12 cellular contexts compared by ENCODE assay signal in the genomic region with DNA sequence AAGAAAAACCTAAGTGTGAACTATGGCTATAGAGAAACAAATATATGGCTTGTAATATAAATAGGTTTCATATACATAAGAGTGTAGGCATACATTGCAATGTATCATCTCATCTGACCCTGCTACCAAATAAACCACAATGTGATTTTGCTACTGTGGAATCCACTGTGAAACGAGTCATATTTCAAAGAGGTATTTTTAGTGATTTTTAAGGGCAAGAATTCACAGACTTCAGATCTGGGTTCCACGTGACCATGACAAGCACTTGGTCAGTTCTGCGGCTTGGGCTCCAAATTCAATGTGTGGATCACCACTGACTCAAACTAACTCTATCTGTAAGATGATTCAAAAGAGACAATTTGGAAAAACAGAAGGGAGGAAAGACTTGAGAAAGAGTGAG.
DNase-seq lines count a peak whose midpoint lies in the region; ATAC-seq and TF ChIP-seq lines count a peak whose summit lies in the region.
"Had no signal": no experiment of that assay in that cellular context is flagged by ENCODE, and none has a peak within 500 bp of the region (broad histone marks: within the 10 kb centered on the region; RNA-seq: fewer than 3 reads in every experiment).

No MANE protein-coding gene starts in this region.

- no peak overlapping the region for H3K4me3 Mint-ChIP-seq in activated CD4-positive, alpha-beta T cell treated with anti-CD3 and anti-CD28 coated beads for 36 hours
- no peak overlapping the region for H3K4me3 Mint-ChIP-seq in stimulated activated naive CD8-positive, alpha-beta T cell treated with anti-CD3 and anti-CD28 coated beads, Interleukin-15, Interleukin-2, amounts not matched to agents 100 ng/mL and 50 ng/mL, for 24 hours
- H3K4me3 Mint-ChIP-seq: naive thymus-derived CD8-positive, alpha-beta T cell had no signal

- intact Hi-C loops in activated CD4-positive, alpha-beta T cell treated with anti-CD3 and anti-CD28 coated beads for 36 hours (cut with DNase I, micrococcal nuclease): loop anchor here in 1 of 2 experiments (10.0 kb wide), 1 partner anchor 140 kb away; no protein-coding TSS in a partner anchor
- intact Hi-C loops in left lung (cut with DNase I): no loop called here

- TF ChIP-seq CTCF in SK-N-SH (IDR thresholded peaks at IDR 0.05) (no peak), left lung (IDR thresholded peaks at IDR 0.05) (no peak)

- POLR2A ChIA-PET in activated CD4-positive, alpha-beta T cell treated with anti-CD3 and anti-CD28 coated beads for 36 hours (lab: Charles Lee): interaction anchor here (0.7 kb wide), 1 partner anchor 19 kb away, joined by 3 read pairs; no protein-coding TSS in a partner anchor
- POLR2A ChIA-PET in SK-N-SH (lab: Yijun Ruan, JAX): no interaction called here

- H3K9me3 ChIP-seq in SK-N-SH (no peaks in the 10 kb centered on the region), left lung (no peaks in the 10 kb centered on the region)
- H3K9me3 ChIP-seq: right lobe of liver had no signal

- CTCF ChIA-PET in activated CD4-positive, alpha-beta T cell treated with anti-CD3 and anti-CD28 coated beads for 36 hours (lab: Charles Lee): no interaction called here
- CTCF ChIA-PET in SK-N-SH (lab: Yijun Ruan, JAX): interaction anchor here (1.8 kb wide), 1 partner anchor 24 kb away, joined by 4 read pairs; no protein-coding TSS in a partner anchor

- no peaks in the 10 kb centered on the region for H3K79me2 ChIP-seq in SK-N-SH (ENCODE audit: insufficient read depth)

- peaks cover 16% of the 10 kb centered on the region for H3F3A ChIP-seq in SK-N-SH (replicated peaks; ENCODE audit: insufficient read depth)

- H3K27me3 ChIP-seq in SK-N-SH (ENCODE audit: insufficient read depth): peaks cover 31% of the 10 kb centered on the region
- no peaks in the 10 kb centered on the region; the same call in 1 of the 2 replicates for H3K27me3 ChIP-seq in H7 (ENCODE audit: control insufficient read depth, insufficient read depth, low read length)
- peaks cover 0 to 12% of the 10 kb centered on the region in 2 donors for H3K27me3 ChIP-seq in left lung
- H3K27me3 ChIP-seq: right lobe of liver had no signal

- no peaks in the 10 kb centered on the region for H3K9me2 ChIP-seq in SK-N-SH

- DNase-seq in activated CD4-positive, alpha-beta T cell treated with anti-CD3 and anti-CD28 coated beads for 36 hours: no peak
- no peak for DNase-seq in activated CD4-positive, alpha-beta T cell treated with anti-CD3 and anti-CD28 coated beads for 48 hours
- DNase-seq in SK-N-SH: no peak
- peak; percentile 15 for DNase-seq in fibroblast of gingiva (ENCODE audit: low read depth)
- no peak for DNase-seq in H7
- no peak for DNase-seq in left lung
- no peak for DNase-seq in cerebellar cortex (ENCODE audit: low spot score)
- DNase-seq: activated effector memory CD4-positive, alpha-beta T cell treated with Interleukin-2 at 50 U/mL for 16 hours; kidney; naive thymus-derived CD8-positive, alpha-beta T cell; right lobe of liver had no signal

- H3K4me1 ChIP-seq in SK-N-SH (ENCODE audit: control insufficient read depth in 1 of 2, insufficient read depth in 2 of 2, low read depth in 1 of 2, low read length in 1 of 2) (peaks cover 0 to 7% of the 10 kb centered on the region in 2 experiments; a peak in 2 of 4 replicates), left lung (no peaks in the 10 kb centered on the region)
- H3K4me1 ChIP-seq: right lobe of liver had no signal

- H3K36me3 Mint-ChIP-seq in activated CD4-positive, alpha-beta T cell treated with anti-CD3 and anti-CD28 coated beads for 36 hours (ENCODE audit: low read depth): peaks cover 4% of the 10 kb centered on the region
- H3K36me3 Mint-ChIP-seq in stimulated activated naive CD8-positive, alpha-beta T cell treated with anti-CD3 and anti-CD28 coated beads, Interleukin-15, Interleukin-2, amounts not matched to agents 100 ng/mL and 50 ng/mL, for 24 hours (ENCODE audit: low read depth): no peaks in the 10 kb centered on the region

- peaks cover 4% of the 10 kb centered on the region for H3K9me3 Mint-ChIP-seq in activated CD4-positive, alpha-beta T cell treated with anti-CD3 and anti-CD28 coated beads for 36 hours (ENCODE audit: low read depth)
- H3K9me3 Mint-ChIP-seq in stimulated activated naive CD8-positive, alpha-beta T cell treated with anti-CD3 and anti-CD28 coated beads, Interleukin-15, Interleukin-2, amounts not matched to agents 100 ng/mL and 50 ng/mL, for 24 hours: peaks cover 5% of the 10 kb centered on the region

- H3K36me3 ChIP-seq in SK-N-SH (replicated peaks in 1 of 2; ENCODE audit: control insufficient read depth in 1 of 2, insufficient read depth in 2 of 2, low read length in 1 of 2) (no peaks in the 10 kb centered on the region), H7 (replicated peaks; ENCODE audit: control insufficient read depth, insufficient read depth, low read length) (no peaks in the 10 kb centered on the region), left lung (no peaks in the 10 kb centered on the region)
- H3K36me3 ChIP-seq: right lobe of liver had no signal

- H4K20me1 ChIP-seq in SK-N-SH (ENCODE audit: insufficient read depth): no peaks in the 10 kb centered on the region

- H3K4me3 ChIP-seq in SK-N-SH (ENCODE audit: low read depth in 2 of 2, low read length in 1 of 2) (no peak overlapping the region), H7 (ENCODE audit: insufficient read depth, low read depth, low read length) (no peak overlapping the region), left lung (no peak overlapping the region)
- H3K4me3 ChIP-seq: right lobe of liver had no signal

- peaks cover 19% of the 10 kb centered on the region for H3K4me1 Mint-ChIP-seq in activated CD4-positive, alpha-beta T cell treated with anti-CD3 and anti-CD28 coated beads for 36 hours
- H3K4me1 Mint-ChIP-seq in stimulated activated naive CD8-positive, alpha-beta T cell treated with anti-CD3 and anti-CD28 coated beads, Interleukin-15, Interleukin-2, amounts not matched to agents 100 ng/mL and 50 ng/mL, for 24 hours (ENCODE audit: low read depth): peaks cover 23% of the 10 kb centered on the region
- H3K4me1 Mint-ChIP-seq: naive thymus-derived CD8-positive, alpha-beta T cell had no signal

- TF ChIP-seq RAD21 in SK-N-SH (IDR thresholded peaks at IDR 0.05; ENCODE audit: low read length): no peak

- peaks cover 36% of the 10 kb centered on the region for H3K27me3 Mint-ChIP-seq in activated CD4-positive, alpha-beta T cell treated with anti-CD3 and anti-CD28 coated beads for 36 hours
- peaks cover 18% of the 10 kb centered on the region for H3K27me3 Mint-ChIP-seq in stimulated activated naive CD8-positive, alpha-beta T cell treated with anti-CD3 and anti-CD28 coated beads, Interleukin-15, Interleukin-2, amounts not matched to agents 100 ng/mL and 50 ng/mL, for 24 hours

- no peak overlapping the region for H3K9ac ChIP-seq in SK-N-SH

- ATAC-seq in activated CD4-positive, alpha-beta T cell treated with anti-CD3 and anti-CD28 coated beads for 36 hours: peak; percentile 31
- ATAC-seq in left lung: no peak
- ATAC-seq: naive thymus-derived CD8-positive, alpha-beta T cell; right lobe of liver had no signal

- peak overlapping the region; percentile 61 for H3K4me2 ChIP-seq in SK-N-SH

- H3K27ac ChIP-seq in SK-N-SH (ENCODE audit: low read depth in 2 of 2, low read length in 1 of 2) (peak overlapping the region in 1 of 2 experiments; percentile 34; a peak in 1 of 4 replicates), left lung (no peak overlapping the region)
- H3K27ac ChIP-seq: right lobe of liver had no signal

- TF ChIP-seq EP300 in SK-N-SH (IDR thresholded peaks at IDR 0.05; ENCODE audit: borderline replicate concordance in 1 of 2, low read depth in 1 of 2, low read length in 1 of 2): peak in 1 of 2 experiments; percentile 43; a peak in 1 of 4 replicates

- no peak overlapping the region for H2AFZ ChIP-seq in SK-N-SH (ENCODE audit: low read depth)

- WGBS in SK-N-SH (ENCODE audit: low lambda C conversion rate): 14% methylated on average over 3 of the region's 3 CpGs

- H3K27ac Mint-ChIP-seq in activated CD4-positive, alpha-beta T cell treated with anti-CD3 and anti-CD28 coated beads for 36 hours: peak overlapping the region; percentile 51
- H3K27ac Mint-ChIP-seq in stimulated activated naive CD8-positive, alpha-beta T cell treated with anti-CD3 and anti-CD28 coated beads, Interleukin-15, Interleukin-2, amounts not matched to agents 100 ng/mL and 50 ng/mL, for 24 hours: peak overlapping the region; percentile 73
- H3K27ac Mint-ChIP-seq: naive thymus-derived CD8-positive, alpha-beta T cell had no signal

TF ChIP-seq in SK-N-SH, 30 proteins besides CTCF, POLR2A, EP300 and RAD21 (continues in another document):
- TF ChIP-seq USF1 (IDR thresholded peaks at IDR 0.05; ENCODE audit: borderline replicate concordance, low read depth): peak; percentile 67; the same call in 1 of the 2 replicates
- 0 out of 2 replicates have a peak, but pooled peaks have one; percentile 33 for TF ChIP-seq JUND (IDR thresholded peaks at IDR 0.05)
- no peak for TF ChIP-seq RFX5 (IDR thresholded peaks at IDR 0.05; ENCODE audit: low read length)
- peak; percentile 78 for TF ChIP-seq TCF12 (IDR thresholded peaks at IDR 0.05)
- peak; percentile 45; the same call in 1 of the 2 replicates for TF ChIP-seq TEAD4 (IDR thresholded peaks at IDR 0.05; ENCODE audit: borderline replicate concordance, insufficient read depth)
- TF ChIP-seq MAX (IDR thresholded peaks at IDR 0.05; ENCODE audit: low read depth): peak; percentile 67
- no peak for TF ChIP-seq MXI1 (IDR thresholded peaks at IDR 0.05; ENCODE audit: low read depth, low read length)
- no peak for TF ChIP-seq IRF3 (IDR thresholded peaks at IDR 0.05; ENCODE audit: low read depth, low read length)
